1 cellular context compared by ENCODE assay signal in the genomic region with DNA sequence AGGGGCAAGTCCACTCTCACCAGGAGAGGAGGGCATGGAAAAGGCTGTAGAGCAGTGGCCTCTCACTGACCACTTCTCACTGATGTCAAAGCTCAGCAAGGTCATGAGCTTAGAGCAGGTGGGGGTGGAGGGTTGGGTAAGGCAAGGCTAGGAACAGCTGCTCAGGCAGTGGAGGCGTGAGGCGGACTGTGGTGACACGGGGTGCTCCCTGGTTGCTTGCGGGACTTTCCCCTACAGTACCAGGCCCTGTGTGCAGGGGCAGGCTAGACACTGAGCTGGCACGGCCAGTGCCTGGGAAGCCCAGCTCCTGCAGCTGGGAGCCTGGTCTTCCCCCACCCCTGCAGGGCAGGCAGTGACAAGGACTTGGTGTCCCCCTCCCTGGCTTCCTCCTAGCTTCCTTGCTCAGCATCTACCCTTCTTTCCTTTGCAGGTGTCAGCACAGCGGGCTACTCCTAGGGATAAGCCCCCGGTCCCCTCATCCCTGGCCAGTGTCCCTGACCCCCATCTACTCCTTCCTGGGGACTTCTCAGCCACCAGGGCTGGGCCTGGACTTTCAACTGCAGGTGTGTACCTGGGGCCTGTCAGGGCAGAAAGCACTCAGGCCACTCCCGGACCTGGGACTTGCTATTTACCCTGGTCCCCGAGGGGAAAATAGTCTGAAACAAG.
TF ChIP-seq lines count a peak whose summit lies in the region.

No MANE protein-coding gene starts in this region.

TF ChIP-seq in HepG2, 621 proteins besides CTCF, POLR2A, EP300 and RAD21 (continued from another document and continues in another):
- TF ChIP-seq, protein P1, sequence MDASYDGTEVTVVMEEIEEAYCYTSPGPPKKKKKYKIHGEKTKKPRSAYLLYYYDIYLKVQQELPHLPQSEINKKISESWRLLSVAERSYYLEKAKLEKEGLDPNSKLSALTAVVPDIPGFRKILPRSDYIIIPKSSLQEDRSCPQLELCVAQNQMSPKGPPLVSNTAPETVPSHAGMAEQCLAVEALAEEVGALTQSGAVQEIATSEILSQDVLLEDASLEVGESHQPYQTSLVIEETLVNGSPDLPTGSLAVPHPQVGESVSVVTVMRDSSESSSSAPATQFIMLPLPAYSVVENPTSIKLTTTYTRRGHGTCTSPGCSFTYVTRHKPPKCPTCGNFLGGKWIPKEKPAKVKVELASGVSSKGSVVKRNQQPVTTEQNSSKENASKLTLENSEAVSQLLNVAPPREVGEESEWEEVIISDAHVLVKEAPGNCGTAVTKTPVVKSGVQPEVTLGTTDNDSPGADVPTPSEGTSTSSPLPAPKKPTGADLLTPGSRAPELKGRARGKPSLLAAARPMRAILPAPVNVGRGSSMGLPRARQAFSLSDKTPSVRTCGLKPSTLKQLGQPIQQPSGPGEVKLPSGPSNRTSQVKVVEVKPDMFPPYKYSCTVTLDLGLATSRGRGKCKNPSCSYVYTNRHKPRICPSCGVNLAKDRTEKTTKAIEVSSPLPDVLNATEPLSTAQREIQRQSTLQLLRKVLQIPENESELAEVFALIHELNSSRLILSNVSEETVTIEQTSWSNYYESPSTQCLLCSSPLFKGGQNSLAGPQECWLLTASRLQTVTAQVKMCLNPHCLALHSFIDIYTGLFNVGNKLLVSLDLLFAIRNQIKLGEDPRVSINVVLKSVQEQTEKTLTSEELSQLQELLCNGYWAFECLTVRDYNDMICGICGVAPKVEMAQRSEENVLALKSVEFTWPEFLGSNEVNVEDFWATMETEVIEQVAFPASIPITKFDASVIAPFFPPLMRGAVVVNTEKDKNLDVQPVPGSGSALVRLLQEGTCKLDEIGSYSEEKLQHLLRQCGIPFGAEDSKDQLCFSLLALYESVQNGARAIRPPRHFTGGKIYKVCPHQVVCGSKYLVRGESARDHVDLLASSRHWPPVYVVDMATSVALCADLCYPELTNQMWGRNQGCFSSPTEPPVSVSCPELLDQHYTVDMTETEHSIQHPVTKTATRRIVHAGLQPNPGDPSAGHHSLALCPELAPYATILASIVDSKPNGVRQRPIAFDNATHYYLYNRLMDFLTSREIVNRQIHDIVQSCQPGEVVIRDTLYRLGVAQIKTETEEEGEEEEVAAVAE (CRISPR knock-in tag; IDR thresholded peaks at IDR 0.05; ENCODE audit: borderline replicate concordance): no peak
- TF ChIP-seq, protein P2, sequence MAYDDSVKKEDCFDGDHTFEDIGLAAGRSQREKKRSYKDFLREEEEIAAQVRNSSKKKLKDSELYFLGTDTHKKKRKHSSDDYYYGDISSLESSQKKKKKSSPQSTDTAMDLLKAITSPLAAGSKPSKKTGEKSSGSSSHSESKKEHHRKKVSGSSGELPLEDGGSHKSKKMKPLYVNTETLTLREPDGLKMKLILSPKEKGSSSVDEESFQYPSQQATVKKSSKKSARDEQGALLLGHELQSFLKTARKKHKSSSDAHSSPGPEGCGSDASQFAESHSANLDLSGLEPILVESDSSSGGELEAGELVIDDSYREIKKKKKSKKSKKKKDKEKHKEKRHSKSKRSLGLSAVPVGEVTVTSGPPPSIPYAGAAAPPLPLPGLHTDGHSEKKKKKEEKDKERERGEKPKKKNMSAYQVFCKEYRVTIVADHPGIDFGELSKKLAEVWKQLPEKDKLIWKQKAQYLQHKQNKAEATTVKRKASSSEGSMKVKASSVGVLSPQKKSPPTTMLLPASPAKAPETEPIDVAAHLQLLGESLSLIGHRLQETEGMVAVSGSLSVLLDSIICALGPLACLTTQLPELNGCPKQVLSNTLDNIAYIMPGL (CRISPR knock-in tag; IDR thresholded peaks at IDR 0.05; ENCODE audit: borderline replicate concordance in 1 of 2, low read depth in 1 of 2): no peak
- TF ChIP-seq GMEB2 (CRISPR knock-in tag; IDR thresholded peaks at IDR 0.05; ENCODE audit: low read depth): no peak
- no peak for TF ChIP-seq AKNA (CRISPR knock-in tag; IDR thresholded peaks at IDR 0.05; ENCODE audit: borderline replicate concordance)
- TF ChIP-seq GTF2F1 (IDR thresholded peaks at IDR 0.05; ENCODE audit: low read length): no peak
- 0 out of 2 replicates have a peak, but pooled peaks have one; percentile 15 for TF ChIP-seq ZNF891 (CRISPR knock-in tag; IDR thresholded peaks at IDR 0.05)
- 0 out of 2 replicates have a peak, but pooled peaks have one; percentile 39 for TF ChIP-seq POLR2AphosphoS5 (IDR thresholded peaks at IDR 0.05; ENCODE audit: low read depth, low read length)
- no peak for TF ChIP-seq PCBP2 (optimal IDR thresholded peaks at IDR 0.05; ENCODE audit: low read depth, low read length, poor library complexity, severe bottlenecking)
- no peak for TF ChIP-seq CREM (IDR thresholded peaks at IDR 0.05)
- no peak for TF ChIP-seq CREM (CRISPR knock-in tag; IDR thresholded peaks at IDR 0.05)
- TF ChIP-seq, protein P3, sequence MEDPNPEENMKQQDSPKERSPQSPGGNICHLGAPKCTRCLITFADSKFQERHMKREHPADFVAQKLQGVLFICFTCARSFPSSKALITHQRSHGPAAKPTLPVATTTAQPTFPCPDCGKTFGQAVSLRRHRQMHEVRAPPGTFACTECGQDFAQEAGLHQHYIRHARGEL (CRISPR knock-in tag; IDR thresholded peaks at IDR 0.05): no peak
- TF ChIP-seq MIER2 (CRISPR knock-in tag; IDR thresholded peaks at IDR 0.05): no peak
- no peak for TF ChIP-seq ZNF619 (CRISPR knock-in tag; IDR thresholded peaks at IDR 0.05)
- TF ChIP-seq, protein P4, sequence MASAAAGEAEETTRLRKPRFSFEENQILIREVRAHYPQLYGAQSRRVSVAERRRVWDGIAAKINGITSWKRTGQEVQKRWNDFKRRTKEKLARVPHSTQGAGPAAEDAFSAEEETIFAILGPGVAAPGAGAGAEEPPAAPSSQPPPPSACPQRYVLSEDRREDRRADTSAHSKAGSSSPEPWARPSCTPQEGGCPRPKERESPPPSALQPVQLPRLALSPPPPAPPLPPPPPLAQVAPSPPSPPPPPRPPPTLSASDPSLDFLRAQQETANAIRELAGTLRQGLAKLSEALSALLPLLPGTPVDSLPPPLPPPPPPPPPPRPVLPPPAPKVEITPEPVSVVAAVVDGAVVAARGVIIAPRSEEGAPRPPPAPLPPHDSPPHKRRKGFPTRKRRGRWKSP (CRISPR knock-in tag; IDR thresholded peaks at IDR 0.05): no peak
- no peak for TF ChIP-seq ZSCAN25 (CRISPR knock-in tag; IDR thresholded peaks at IDR 0.05)
- no peak for TF ChIP-seq CBX5 (CRISPR knock-in tag; IDR thresholded peaks at IDR 0.05; ENCODE audit: borderline replicate concordance)
- peak; percentile 82 for TF ChIP-seq ZBTB38 (CRISPR knock-in tag; IDR thresholded peaks at IDR 0.05)
- peak; percentile 41; the same call in 1 of the 2 replicates for TF ChIP-seq ZNF333 (CRISPR knock-in tag; IDR thresholded peaks at IDR 0.05; ENCODE audit: borderline replicate concordance)
- TF ChIP-seq ASH2L (IDR thresholded peaks at IDR 0.05; ENCODE audit: insufficient read length, low read depth, low read length): no peak
- no peak for TF ChIP-seq EEA1 (CRISPR knock-in tag; IDR thresholded peaks at IDR 0.05; ENCODE audit: borderline replicate concordance)
- TF ChIP-seq NR2F6 (IDR thresholded peaks at IDR 0.05): 0 out of 2 replicates have a peak, but pooled peaks have one; percentile 4
- peak; percentile 41; the same call in 1 of the 2 replicates for TF ChIP-seq NR2F6 (CRISPR knock-in tag; IDR thresholded peaks at IDR 0.05)
- TF ChIP-seq ZNF777 (CRISPR knock-in tag; IDR thresholded peaks at IDR 0.05): no peak
- TF ChIP-seq, protein P5, sequence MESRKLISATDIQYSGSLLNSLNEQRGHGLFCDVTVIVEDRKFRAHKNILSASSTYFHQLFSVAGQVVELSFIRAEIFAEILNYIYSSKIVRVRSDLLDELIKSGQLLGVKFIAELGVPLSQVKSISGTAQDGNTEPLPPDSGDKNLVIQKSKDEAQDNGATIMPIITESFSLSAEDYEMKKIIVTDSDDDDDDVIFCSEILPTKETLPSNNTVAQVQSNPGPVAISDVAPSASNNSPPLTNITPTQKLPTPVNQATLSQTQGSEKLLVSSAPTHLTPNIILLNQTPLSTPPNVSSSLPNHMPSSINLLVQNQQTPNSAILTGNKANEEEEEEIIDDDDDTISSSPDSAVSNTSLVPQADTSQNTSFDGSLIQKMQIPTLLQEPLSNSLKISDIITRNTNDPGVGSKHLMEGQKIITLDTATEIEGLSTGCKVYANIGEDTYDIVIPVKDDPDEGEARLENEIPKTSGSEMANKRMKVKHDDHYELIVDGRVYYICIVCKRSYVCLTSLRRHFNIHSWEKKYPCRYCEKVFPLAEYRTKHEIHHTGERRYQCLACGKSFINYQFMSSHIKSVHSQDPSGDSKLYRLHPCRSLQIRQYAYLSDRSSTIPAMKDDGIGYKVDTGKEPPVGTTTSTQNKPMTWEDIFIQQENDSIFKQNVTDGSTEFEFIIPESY (CRISPR knock-in tag; IDR thresholded peaks at IDR 0.05): peak; percentile 81
- TF ChIP-seq ZNF646 (CRISPR knock-in tag; IDR thresholded peaks at IDR 0.05): no peak
- no peak for TF ChIP-seq ZNF335 (CRISPR knock-in tag; IDR thresholded peaks at IDR 0.05)
